ENCODE assay signal across 16 cellular contexts in genomic region chr2:241671457-241672240, GRCh38. TPM values are rescaled to one million over a fixed set of nuclear protein-coding genes. Genes with fewer than 3 reads are reported as not detected.
DNase-seq lines count a peak whose midpoint lies in the region; ATAC-seq, FAIRE-seq and TF ChIP-seq lines count a peak whose summit lies in the region.
"Had no signal": no experiment of that assay in that cellular context is flagged by ENCODE, and none has a peak within 500 bp of the region (broad histone marks: within the 10 kb centered on the region; RNA-seq: fewer than 3 reads in every experiment).

No MANE protein-coding gene starts in this region.

- TF ChIP-seq RAD21 in GM12878 (IDR thresholded peaks at IDR 0.05; ENCODE audit: insufficient read depth, low read depth, low read length): no peak

- WGBS in right cardiac atrium: 91% methylated on average over 31 of the region's 31 CpGs
- WGBS in GM12878 (ENCODE audit: insufficient coverage, insufficient replicate concordance, low lambda C conversion rate, missing lambda C conversion rate): 92% methylated on average over 31 of the region's 31 CpGs
- 93 to 96% (median 94%) methylated on average over 4 to 31 of the region's 31 CpGs for WGBS in adrenal gland, 4 donors

- no peak for TF ChIP-seq CTCF in GM12878 (IDR thresholded peaks at IDR 0.05 in 2 of 3, conservative IDR thresholded peaks at IDR 0.05 in 1 of 3; ENCODE audit: control insufficient read depth in 2 of 3, extremely low read depth in 1 of 3, insufficient read depth in 1 of 3, low read depth in 3 of 3, low read length in 3 of 3)
- no peak for TF ChIP-seq CTCF in adrenal gland (IDR thresholded peaks at IDR 0.05)

- peaks cover 0 to 6% of the 10 kb centered on the region in 2 experiments; a peak in 3 of 4 replicates for H3K36me3 ChIP-seq in GM12878 (ENCODE audit: control insufficient read depth in 2 of 2, insufficient read depth in 2 of 2, low read length in 1 of 2)
- peaks cover 0 to 81% (median 5%) of the 10 kb centered on the region in 3 experiments for H3K36me3 ChIP-seq in naive thymus-derived CD4-positive, alpha-beta T cell (ENCODE audit: control insufficient read depth in 2 of 3, insufficient read depth in 3 of 3, low read length in 3 of 3)
- H3K36me3 ChIP-seq in adrenal gland (replicated peaks in 1 of 2): peaks cover 0 to 60% of the 10 kb centered on the region in 2 donors

- no TSS peak for BruUV-seq in GM12878 (replicated peaks; lab: Mats Ljungman, UMichigan)

- SMC1A ChIA-PET in GM12878 (lab: Charles Lee; ENCODE audit: uncharacterized antibody, unreplicated experiment): interaction anchor here (1.5 kb wide), 1 partner anchor 12 kb away, joined by 3 read pairs; no protein-coding TSS in a partner anchor

- intact Hi-C loops in Right ventricle myocardium superior (cut with DNase I) (no loop called here), right cardiac atrium (cut with DNase I) (no loop called here), GM12878 (cut with micrococcal nuclease; ENCODE audit: unreplicated experiment) (no loop called here), adrenal gland (cut with DNase I) (no loop called here)
- intact Hi-C loops in naive thymus-derived CD4-positive, alpha-beta T cell (cut with micrococcal nuclease): no loop called here

- H2AFZ ChIP-seq in GM12878 (ENCODE audit: control insufficient read depth, low read depth, low read length): no peak overlapping the region

- H3K27ac Mint-ChIP-seq in naive thymus-derived CD4-positive, alpha-beta T cell: no peak overlapping the region
- H3K27ac Mint-ChIP-seq: CD4-positive, CD25-positive, alpha-beta regulatory T cell had no signal

- H3K4me3 Mint-ChIP-seq in naive thymus-derived CD4-positive, alpha-beta T cell: no peak overlapping the region
- H3K4me3 Mint-ChIP-seq: CD4-positive, CD25-positive, alpha-beta regulatory T cell had no signal

- TF ChIP-seq POLR2A in GM12878 (IDR thresholded peaks at IDR 0.05; ENCODE audit: low read depth, low read length): peak; percentile 34; the same call in 1 of the 2 replicates
- TF ChIP-seq POLR2A in adrenal gland (IDR thresholded peaks at IDR 0.05): no peak
- no peak for TF ChIP-seq POLR2A in erythroblast (IDR thresholded peaks at IDR 0.05; ENCODE audit: low read length)

- H3K9ac ChIP-seq in GM12878 (ENCODE audit: control insufficient read depth, insufficient read depth, low read length): no peak overlapping the region

- peaks cover 0 to 1% (median 0%) of the 10 kb centered on the region in 11 donors for H3K9me3 Mint-ChIP-seq in naive thymus-derived CD4-positive, alpha-beta T cell
- H3K9me3 Mint-ChIP-seq: CD4-positive, CD25-positive, alpha-beta regulatory T cell had no signal

- DNase-seq in Right ventricle myocardium superior (peak; percentile 30), right cardiac atrium (no peak), GM12878 (ENCODE audit: low read depth, low spot score) (no peak), adrenal gland (no peak), DMS153 (lab: John Stamatoyannopoulos, UW) (no peak), erythroblast (lab: John Stamatoyannopoulos, UW) (no peak)
- no peak for DNase-seq in naive thymus-derived CD4-positive, alpha-beta T cell
- DNase-seq: ACHN; Calu3; CD4-positive, CD25-positive, alpha-beta regulatory T cell; DMS 273 treated with DMSO at 0.1 percent for 48 hours; DMS79; GOT3 had no signal

- H3K4me2 ChIP-seq in GM12878 (ENCODE audit: control insufficient read depth, insufficient read depth): no peak overlapping the region
- H3K4me2 ChIP-seq: BLaER1 treated with 17β-estradiol and CSF1 and Interleukin-3, amounts not matched to agents 10 nM and 100 nM had no signal

- H3K4me3 ChIP-seq in right cardiac atrium (ENCODE audit: low read length) (no peak overlapping the region), GM12878 (no peak overlapping the region), adrenal gland (no peak overlapping the region)
- H3K4me3 ChIP-seq in naive thymus-derived CD4-positive, alpha-beta T cell (ENCODE audit: low read length): no peak overlapping the region
- H3K4me3 ChIP-seq: BLaER1 treated with 17β-estradiol and CSF1 and Interleukin-3, amounts not matched to agents 10 nM and 100 nM; HAP-1 had no signal

- CTCF ChIA-PET in GM12878 (lab: Yijun Ruan, JAX): no interaction called here
- CTCF ChIA-PET in naive thymus-derived CD4-positive, alpha-beta T cell (lab: Charles Lee): no interaction called here

- H3K9me3 ChIP-seq in right cardiac atrium (ENCODE audit: control insufficient read depth, low read length) (no peaks in the 10 kb centered on the region), GM12878 (replicated peaks; ENCODE audit: control insufficient read depth, insufficient read depth, low read length) (no peaks in the 10 kb centered on the region), adrenal gland (replicated peaks in 1 of 3) (no peaks in the 10 kb centered on the region)
- no peaks in the 10 kb centered on the region for H3K9me3 ChIP-seq in naive thymus-derived CD4-positive, alpha-beta T cell (ENCODE audit: control insufficient read depth in 2 of 3, low read length in 3 of 3)
- H3K9me3 ChIP-seq: BLaER1 treated with 17β-estradiol and CSF1 and Interleukin-3, amounts not matched to agents 10 nM and 100 nM; HAP-1 had no signal

- H4K20me1 ChIP-seq in GM12878 (ENCODE audit: control insufficient read depth, insufficient read depth): no peaks in the 10 kb centered on the region

- peaks cover 0 to 30% (median 4%) of the 10 kb centered on the region in 5 donors for H3K36me3 Mint-ChIP-seq in naive thymus-derived CD4-positive, alpha-beta T cell

- no peaks in the 10 kb centered on the region for H3K27me3 ChIP-seq in right cardiac atrium (ENCODE audit: control insufficient read depth, insufficient read depth)
- no peaks in the 10 kb centered on the region for H3K27me3 ChIP-seq in GM12878 (replicated peaks in 1 of 2; ENCODE audit: control insufficient read depth in 2 of 2, insufficient read depth in 2 of 2, low read length in 1 of 2)
- no peaks in the 10 kb centered on the region for H3K27me3 ChIP-seq in naive thymus-derived CD4-positive, alpha-beta T cell (ENCODE audit: control insufficient read depth in 2 of 2, insufficient read depth in 2 of 2, low read length in 2 of 2)
- no peaks in the 10 kb centered on the region for H3K27me3 ChIP-seq in adrenal gland
- H3K27me3 ChIP-seq: BLaER1 treated with 17β-estradiol and CSF1 and Interleukin-3, amounts not matched to agents 10 nM and 100 nM had no signal

- ATAC-seq in Right ventricle myocardium superior (ENCODE audit: poor library complexity) (no peak), right cardiac atrium (no peak), GM12878 (no peak)
- ATAC-seq in naive thymus-derived CD4-positive, alpha-beta T cell: peak; percentile 17

- no peak for TF ChIP-seq EP300 in GM12878 (IDR thresholded peaks at IDR 0.05; ENCODE audit: borderline replicate concordance in 1 of 2, control insufficient read depth in 1 of 2, low read depth in 2 of 2, low read length in 2 of 2)

- FAIRE-seq in GM12878 (lab: Jason Lieb, UNC): no peak
- FAIRE-seq: GM12891 had no signal

- peaks cover 0 to 7% (median 0%) of the 10 kb centered on the region in 7 donors for H3K4me1 Mint-ChIP-seq in naive thymus-derived CD4-positive, alpha-beta T cell

- POLR2A ChIA-PET in GM12878 (lab: Charles Lee): no interaction called here
- POLR2A ChIA-PET in naive thymus-derived CD4-positive, alpha-beta T cell (lab: Charles Lee): interaction anchor here (0.6 to 1.1 kb wide), 3 partner anchors 15 to 568 kb away, joined by 3 to 4 read pairs (median 4); partner anchors contain the start of gene DTYMK

- H3K27ac ChIP-seq in right cardiac atrium (ENCODE audit: low read length) (no peak overlapping the region), GM12878 (ENCODE audit: control insufficient read depth, insufficient read depth) (no peak overlapping the region), adrenal gland (no peak overlapping the region)
- no peak overlapping the region for H3K27ac ChIP-seq in naive thymus-derived CD4-positive, alpha-beta T cell (ENCODE audit: low read depth, low read length)
- H3K27ac ChIP-seq: BLaER1 treated with 17β-estradiol and CSF1 and Interleukin-3, amounts not matched to agents 10 nM and 100 nM had no signal

- in situ Hi-C loops in GM12878 (cut with MboI): no loop called here

- H3K4me1 ChIP-seq in right cardiac atrium (ENCODE audit: control insufficient read depth, insufficient read depth, low read length) (no peaks in the 10 kb centered on the region), GM12878 (ENCODE audit: control insufficient read depth, insufficient read depth, low read length) (no peaks in the 10 kb centered on the region), adrenal gland (replicated peaks in 1 of 2) (no peaks in the 10 kb centered on the region)
- H3K4me1 ChIP-seq in naive thymus-derived CD4-positive, alpha-beta T cell (ENCODE audit: control insufficient read depth in 2 of 2, insufficient read depth in 2 of 2, low read length in 2 of 2): no peaks in the 10 kb centered on the region
- H3K4me1 ChIP-seq: HAP-1 had no signal

- no peaks in the 10 kb centered on the region for H3K27me3 Mint-ChIP-seq in naive thymus-derived CD4-positive, alpha-beta T cell
- H3K27me3 Mint-ChIP-seq: CD4-positive, CD25-positive, alpha-beta regulatory T cell had no signal

- RAD21 ChIA-PET in GM12878 (lab: Charles Lee; ENCODE audit: unreplicated experiment): no interaction called here

- no peaks in the 10 kb centered on the region for H3K79me2 ChIP-seq in GM12878 (ENCODE audit: control insufficient read depth, insufficient read depth, low read length)

RNA-seq across cellular contexts. Expression of gene DTYMK, which starts 15.0 kb away (rescaled TPM):
- 9.4 TPM for total RNA-seq in Right ventricle myocardium superior
- 10 to 100 TPM in 1 of 4 donors, 1 to 10 TPM in 3; 7.3 to 11.4 (median 9.1) TPM for total RNA-seq in right cardiac atrium
- 10.9 TPM for polyA plus RNA-seq in right cardiac atrium
- 39.4 and 41.5 TPM in 2 replicates for total RNA-seq in GM12878 (2013; cell fraction: nucleolus; rRNA removed)
- total RNA-seq in GM12878 (2014; rRNA removed): 75.7 and 80.5 TPM in 2 replicates
- total RNA-seq in GM12878 (2014; rRNA removed; fragmentation: Illumina TruSeq; extraction: Trizol): 40.7 and 43.5 TPM in 2 replicates
- total RNA-seq in GM12878 (2021): 80.5 and 82.4 TPM in 2 replicates
- polyA plus RNA-seq in GM12878 (2011; ENCODE audit: low read depth): 17.2 TPM
- polyA plus RNA-seq in GM12878 (2011; rRNA removed): 42.8 and 54.3 TPM in 2 replicates
- 74.4 and 85.1 TPM in 2 replicates for polyA plus RNA-seq in GM12878 (2011; cell fraction: cytosol; rRNA removed)
- 60.3 and 64.3 TPM in 2 replicates for polyA plus RNA-seq in GM12878 (2011; cell fraction: nucleus; rRNA removed)
- 30.3 and 35.9 TPM in 2 replicates for polyA plus RNA-seq in GM12878 (2012)
- 13.1 and 33.4 TPM in 2 replicates for polyA plus RNA-seq in GM12878 (2014; fragmentation: Illumina TruSeq; extraction: Trizol)
- polyA plus RNA-seq in GM12878 (2014; fragmentation: Nextera tagmentation; extraction: Ambion mirVana): 10 to 100 TPM in 1 of 2 experiments, 1 to 10 TPM in 1; 7.0 to 20.5 TPM
- 64.4 and 72.1 TPM in 2 replicates for polyA plus RNA-seq in GM12878 (2014; rRNA removed)
- polyA plus RNA-seq in GM12878 (2016; fragmentation: Nextera tagmentation; extraction: Ambion mirVana): 100 to 1,000 TPM; 220 TPM
- 14.6 and 20.0 TPM in 2 replicates for polyA minus RNA-seq in GM12878 (2011; rRNA and poly(A)+ RNA removed)
- polyA minus RNA-seq in GM12878 (2011; cell fraction: cytosol; rRNA and poly(A)+ RNA removed): 12.0 and 17.3 TPM in 2 replicates
- 10.8 and 17.8 TPM in 2 replicates for polyA minus RNA-seq in GM12878 (2011; cell fraction: nucleus; rRNA and poly(A)+ RNA removed)
- total RNA-seq in naive thymus-derived CD4-positive, alpha-beta T cell: 10 to 100 TPM; 12.0 to 65.7 (median 17.0) TPM
- 10 to 100 TPM; 34.9 to 45.7 TPM for polyA plus RNA-seq in naive thymus-derived CD4-positive, alpha-beta T cell
- total RNA-seq in adrenal gland: 10 to 100 TPM; 12.3 to 40.4 (median 23.4) TPM
- polyA plus RNA-seq in adrenal gland: 10 to 100 TPM; 10.4 to 15.4 (median 11.1) TPM

RNA-seq across cellular contexts. Expression of gene ING5, which starts 30.2 kb away (rescaled TPM):
- 18.0 TPM for total RNA-seq in Right ventricle myocardium superior
- total RNA-seq in right cardiac atrium: 10 to 100 TPM; 20.8 to 21.7 (median 21.0) TPM
- 25.6 TPM for polyA plus RNA-seq in right cardiac atrium
- 64.2 and 75.2 TPM in 2 replicates for total RNA-seq in GM12878 (2013; cell fraction: nucleolus; rRNA removed)
- 30.2 and 35.6 TPM in 2 replicates for total RNA-seq in GM12878 (2014; rRNA removed)
- total RNA-seq in GM12878 (2014; rRNA removed; fragmentation: Illumina TruSeq; extraction: Trizol): 29.5 and 29.8 TPM in 2 replicates
- total RNA-seq in GM12878 (2021): 27.2 and 34.6 TPM in 2 replicates
- polyA plus RNA-seq in GM12878 (2011; ENCODE audit: low read depth): 10.8 TPM
- 31.4 and 34.9 TPM in 2 replicates for polyA plus RNA-seq in GM12878 (2011; rRNA removed)
- polyA plus RNA-seq in GM12878 (2011; cell fraction: cytosol; rRNA removed): 36.6 and 49.2 TPM in 2 replicates
- polyA plus RNA-seq in GM12878 (2011; cell fraction: nucleus; rRNA removed): 78.3 and 86.2 TPM in 2 replicates
- polyA plus RNA-seq in GM12878 (2012): 20.3 and 30.8 TPM in 2 replicates
- 24.6 TPM in 2 replicates for polyA plus RNA-seq in GM12878 (2014; fragmentation: Illumina TruSeq; extraction: Trizol)
- polyA plus RNA-seq in GM12878 (2014; fragmentation: Nextera tagmentation; extraction: Ambion mirVana): 10 to 100 TPM in 1 of 2 experiments, 1 to 10 TPM in 1; 10.0 to 13.2 TPM
- 46.1 and 60.1 TPM in 2 replicates for polyA plus RNA-seq in GM12878 (2014; rRNA removed)
- polyA plus RNA-seq in GM12878 (2016; fragmentation: Nextera tagmentation; extraction: Ambion mirVana): 10 to 100 TPM; 16.9 to 19.3 TPM
- polyA minus RNA-seq in GM12878 (2011; rRNA and poly(A)+ RNA removed): 25.3 and 35.7 TPM in 2 replicates
- 9.9 and 14.3 TPM in 2 replicates for polyA minus RNA-seq in GM12878 (2011; cell fraction: cytosol; rRNA and poly(A)+ RNA removed)
- 12.8 and 32.6 TPM in 2 replicates for polyA minus RNA-seq in GM12878 (2011; cell fraction: nucleus; rRNA and poly(A)+ RNA removed)
- total RNA-seq in naive thymus-derived CD4-positive, alpha-beta T cell: 100 to 1,000 TPM in 1 of 5 experiments, 10 to 100 TPM in 4; 37.5 to 102 (median 65.4) TPM
- polyA plus RNA-seq in naive thymus-derived CD4-positive, alpha-beta T cell: 10 to 100 TPM; 22.3 to 38.7 TPM
- 10 to 100 TPM; 13.3 to 37.7 (median 27.2) TPM for total RNA-seq in adrenal gland
- 10 to 100 TPM; 20.8 to 83.1 (median 55.3) TPM for polyA plus RNA-seq in adrenal gland

RNA-seq across cellular contexts. Expression of gene ATG4B, which starts 34.2 kb away (rescaled TPM):
- total RNA-seq in Right ventricle myocardium superior (41.3 TPM), right cardiac atrium (10 to 100 TPM; 46.5 to 53.8 (median 47.5) TPM), GM12878 (2014; rRNA removed) (59.6 and 76.2 TPM in 2 replicates), GM12878 (2014; rRNA removed; fragmentation: Illumina TruSeq; extraction: Trizol) (29.2 and 36.7 TPM in 2 replicates), GM12878 (2021) (61.0 and 69.2 TPM in 2 replicates), adrenal gland (100 to 1,000 TPM in 1 of 8 donors, 10 to 100 TPM in 7; 37.3 to 100 (median 60.2) TPM)
- polyA plus RNA-seq in right cardiac atrium (40.3 TPM), GM12878 (2011; rRNA removed) (45.8 and 84.1 TPM in 2 replicates), GM12878 (2014; fragmentation: Illumina TruSeq; extraction: Trizol) (35.9 and 60.7 TPM in 2 replicates), GM12878 (2014; fragmentation: Nextera tagmentation; extraction: Ambion mirVana) (1 to 10 TPM; 5.8 to 9.3 TPM), GM12878 (2014; rRNA removed) (70.7 and 75.3 TPM in 2 replicates), GM12878 (2016; fragmentation: Nextera tagmentation; extraction: Ambion mirVana) (10 to 100 TPM; 73.2 to 76.1 TPM), adrenal gland (100 to 1,000 TPM in 1 of 3 donors, 10 to 100 TPM in 2; 44.6 to 167 (median 77.5) TPM)
- total RNA-seq in GM12878 (2013; cell fraction: nucleolus; rRNA removed): 143 and 171 TPM in 2 replicates
- 34.4 TPM for polyA plus RNA-seq in GM12878 (2011; ENCODE audit: low read depth)
- polyA plus RNA-seq in GM12878 (2011; cell fraction: cytosol; rRNA removed): 77.3 and 96.6 TPM in 2 replicates
- polyA plus RNA-seq in GM12878 (2011; cell fraction: nucleus; rRNA removed): 512 and 516 TPM in 2 replicates
- polyA plus RNA-seq in GM12878 (2012): 52.9 and 59.3 TPM in 2 replicates
- polyA minus RNA-seq in GM12878 (2011; rRNA and poly(A)+ RNA removed): 71.2 and 80.3 TPM in 2 replicates
- polyA minus RNA-seq in GM12878 (2011; cell fraction: cytosol; rRNA and poly(A)+ RNA removed): 28.2 and 28.9 TPM in 2 replicates
- polyA minus RNA-seq in GM12878 (2011; cell fraction: nucleus; rRNA and poly(A)+ RNA removed): 68.9 and 96.3 TPM in 2 replicates
- total RNA-seq in naive thymus-derived CD4-positive, alpha-beta T cell: 100 to 1,000 TPM in 2 of 5 experiments, 10 to 100 TPM in 3; 87.2 to 131 (median 95.0) TPM
- polyA plus RNA-seq in naive thymus-derived CD4-positive, alpha-beta T cell: 10 to 100 TPM; 49.7 to 59.2 TPM

RNA-seq across cellular contexts. Expression of gene THAP4, which starts 34.7 kb away (rescaled TPM):
- 82.9 TPM for total RNA-seq in Right ventricle myocardium superior
- total RNA-seq in right cardiac atrium: 100 to 1,000 TPM in 1 of 4 donors, 10 to 100 TPM in 3; 74.2 to 103 (median 90.3) TPM
- polyA plus RNA-seq in right cardiac atrium: 126 TPM
- 27.7 and 29.9 TPM in 2 replicates for total RNA-seq in GM12878 (2013; cell fraction: nucleolus; rRNA removed)
- total RNA-seq in GM12878 (2014; rRNA removed): 54.1 and 67.7 TPM in 2 replicates
- total RNA-seq in GM12878 (2014; rRNA removed; fragmentation: Illumina TruSeq; extraction: Trizol): 33.4 and 40.5 TPM in 2 replicates
- total RNA-seq in GM12878 (2021): 54.5 and 55.0 TPM in 2 replicates
- polyA plus RNA-seq in GM12878 (2011; ENCODE audit: low read depth): 24.1 TPM
- 12.2 and 31.2 TPM in 2 replicates for polyA plus RNA-seq in GM12878 (2011; rRNA removed)
- 42.6 and 55.7 TPM in 2 replicates for polyA plus RNA-seq in GM12878 (2011; cell fraction: cytosol; rRNA removed)
- 29.3 and 37.3 TPM in 2 replicates for polyA plus RNA-seq in GM12878 (2011; cell fraction: nucleus; rRNA removed)
- polyA plus RNA-seq in GM12878 (2012): 33.3 and 37.8 TPM in 2 replicates
- polyA plus RNA-seq in GM12878 (2014; fragmentation: Illumina TruSeq; extraction: Trizol): 5.8 and 32.0 TPM in 2 replicates
- 10 to 100 TPM; 12.9 to 22.7 TPM for polyA plus RNA-seq in GM12878 (2014; fragmentation: Nextera tagmentation; extraction: Ambion mirVana)
- polyA plus RNA-seq in GM12878 (2014; rRNA removed): 63.6 and 68.8 TPM in 2 replicates
- 10 to 100 TPM; 48.5 to 49.3 TPM for polyA plus RNA-seq in GM12878 (2016; fragmentation: Nextera tagmentation; extraction: Ambion mirVana)
- polyA minus RNA-seq in GM12878 (2011; rRNA and poly(A)+ RNA removed): 32.8 and 41.6 TPM in 2 replicates
- polyA minus RNA-seq in GM12878 (2011; cell fraction: cytosol; rRNA and poly(A)+ RNA removed): 20.6 and 22.6 TPM in 2 replicates
- polyA minus RNA-seq in GM12878 (2011; cell fraction: nucleus; rRNA and poly(A)+ RNA removed): 8.9 and 17.8 TPM in 2 replicates
- 10 to 100 TPM; 26.4 to 34.8 (median 28.1) TPM for total RNA-seq in naive thymus-derived CD4-positive, alpha-beta T cell
- polyA plus RNA-seq in naive thymus-derived CD4-positive, alpha-beta T cell: 10 to 100 TPM; 30.8 to 56.2 TPM
- 10 to 100 TPM; 27.6 to 48.7 (median 37.3) TPM for total RNA-seq in adrenal gland
- polyA plus RNA-seq in adrenal gland: 10 to 100 TPM; 23.9 to 62.9 (median 54.9) TPM
